Comparison of ENCODE assay signal across 1 cellular context in the genomic region with DNA sequence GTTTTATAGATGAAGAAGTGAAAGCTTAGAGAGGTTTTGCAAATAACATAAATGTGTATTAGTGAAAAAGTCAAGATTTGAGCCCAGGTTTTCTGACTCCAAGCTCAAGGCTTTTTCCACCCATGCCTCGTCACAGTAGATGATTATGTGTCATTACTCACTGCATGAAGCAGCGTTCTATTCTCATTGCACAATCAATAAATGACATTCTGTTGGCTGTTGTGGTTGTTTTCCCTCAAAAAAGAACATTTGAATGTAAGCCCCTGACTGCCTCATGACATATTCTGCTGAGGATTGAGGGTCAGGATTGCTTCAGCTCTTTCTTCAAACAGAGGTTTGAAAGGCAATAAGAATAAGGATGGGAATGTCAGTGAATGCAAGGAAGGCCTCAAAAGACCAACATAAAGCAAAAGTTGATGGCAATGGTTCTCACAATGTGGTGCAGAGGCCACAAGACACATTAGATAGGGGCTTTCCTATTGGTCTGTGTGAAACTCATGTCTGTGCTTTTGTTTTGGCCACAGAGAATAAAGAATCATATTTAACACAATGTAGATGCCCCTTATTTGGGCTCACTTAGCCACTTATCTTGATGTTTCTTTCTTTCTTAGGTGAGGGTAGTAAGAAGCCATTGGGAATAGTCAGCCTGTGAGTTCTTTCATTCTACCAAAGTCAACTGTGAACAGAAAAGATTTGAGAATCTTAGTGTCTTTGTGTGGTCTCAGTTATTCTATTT.
TF ChIP-seq lines count a peak whose summit lies in the region.

No MANE protein-coding gene starts in this region.

TF ChIP-seq in IMR-90, 13 proteins besides CTCF, POLR2A, EP300 and RAD21 (continued from another document):
- TF ChIP-seq CEBPB (IDR thresholded peaks at IDR 0.05; ENCODE audit: low read depth, low read length) (peak; percentile 96), MAZ (IDR thresholded peaks at IDR 0.05; ENCODE audit: borderline replicate concordance, low read depth, low read length) (no peak)
